In the genomic region with DNA sequence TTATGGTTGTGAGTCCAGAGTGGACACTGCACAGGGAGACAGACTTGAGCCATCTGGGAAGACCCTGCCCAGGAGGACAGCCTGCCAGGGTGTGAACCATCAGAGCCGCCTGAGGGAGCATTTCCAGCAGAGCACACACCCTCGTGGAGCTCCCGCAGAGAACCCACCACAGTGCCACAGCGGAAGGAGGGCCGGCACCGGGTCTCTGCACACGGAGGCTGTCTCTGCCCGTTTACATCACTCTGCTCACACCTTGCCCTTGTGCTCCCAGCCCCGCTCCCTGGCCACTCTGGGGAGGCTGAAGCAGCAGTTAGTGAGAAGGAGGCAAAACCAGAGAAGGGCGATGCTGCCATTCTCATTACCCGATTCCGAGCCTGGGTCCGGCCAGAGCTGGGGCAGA, we compare ENCODE assay signal across 25 cellular contexts.
"Had no signal": no experiment of that assay in that cellular context is flagged by ENCODE, and none has a peak within 500 bp of the region (broad histone marks: within the 10 kb centered on the region; RNA-seq: fewer than 3 reads in every experiment).

No MANE protein-coding gene starts in this region.

- DNase-seq: activated CD4-positive, alpha-beta memory T cell treated with anti-CD3 and anti-CD28 coated beads, Interleukin-2, amount 10 ng/mL, durations not matched to agents 7 days and 5 days; activated CD4-positive, alpha-beta T cell treated with anti-CD3 and anti-CD28 coated beads, Interleukin-2, amount 50 U/mL, for 1 hour; activated CD4-positive, CD25-positive, alpha-beta regulatory T cell; activated gamma-delta T cell; activated naive CD4-positive, alpha-beta T cell treated with anti-CD3 and anti-CD28 coated beads, Interleukin-2, amount 10 ng/mL, durations not matched to agents 7 days and 5 days; activated naive CD8-positive, alpha-beta T cell treated with anti-CD3 and anti-CD28 coated beads for 36 hours; activated T-cell treated with anti-CD3 and anti-CD28 coated beads for 4 hours; activated T-cell treated with anti-CD3 and anti-CD28 coated beads, Interleukin-2, amount 50 U/mL, for 48 hours; caudate nucleus; Kasumi-1; KBM-7; NCI-H1048; NCI-H1417; NCI-H1930; NCI-H2107; NCI-H2171 treated with DMSO at 0.1 percent for 48 hours; NCI-H226; NCI-H510A treated with DMSO at 0.1 percent for 48 hours; PC-3; SIG-M5; T-helper 2 cell; T1000 had no signal

- FAIRE-seq: RCC 7860, TTC549 had no signal

- H3K4me3 Mint-ChIP-seq: activated CD4-positive, alpha-beta memory T cell treated with anti-CD3 and anti-CD28 coated beads, Interleukin-2, amount 10 ng/mL, durations not matched to agents 7 days and 5 days; activated naive CD4-positive, alpha-beta T cell treated with anti-CD3 and anti-CD28 coated beads, Interleukin-2, amount 10 ng/mL, durations not matched to agents 7 days and 5 days; activated naive CD8-positive, alpha-beta T cell treated with anti-CD3 and anti-CD28 coated beads for 36 hours; activated T-helper 17 cell treated with anti-CD3 and anti-CD28 coated beads, Interleukin-2, amount 50 U/mL, for 72 hours had no signal

- H3K4me1 Mint-ChIP-seq: activated T-helper 17 cell treated with anti-CD3 and anti-CD28 coated beads, Interleukin-2, amount 50 U/mL, for 72 hours had no signal

- H3K27me3 Mint-ChIP-seq: activated naive CD8-positive, alpha-beta T cell treated with anti-CD3 and anti-CD28 coated beads for 36 hours; activated T-helper 17 cell treated with anti-CD3 and anti-CD28 coated beads, Interleukin-2, amount 50 U/mL, for 72 hours had no signal

- ATAC-seq: activated T-helper 17 cell treated with anti-CD3 and anti-CD28 coated beads, Interleukin-2, amount 50 U/mL, for 72 hours; PC-3 had no signal

- H3K9me3 Mint-ChIP-seq: activated CD4-positive, alpha-beta memory T cell treated with anti-CD3 and anti-CD28 coated beads, Interleukin-2, amount 10 ng/mL, durations not matched to agents 7 days and 5 days; activated naive CD4-positive, alpha-beta T cell treated with anti-CD3 and anti-CD28 coated beads, Interleukin-2, amount 10 ng/mL, durations not matched to agents 7 days and 5 days; activated naive CD8-positive, alpha-beta T cell treated with anti-CD3 and anti-CD28 coated beads for 36 hours; activated T-helper 17 cell treated with anti-CD3 and anti-CD28 coated beads, Interleukin-2, amount 50 U/mL, for 72 hours had no signal

- H3K27ac Mint-ChIP-seq: activated CD4-positive, alpha-beta memory T cell treated with anti-CD3 and anti-CD28 coated beads, Interleukin-2, amount 10 ng/mL, durations not matched to agents 7 days and 5 days; activated naive CD4-positive, alpha-beta T cell treated with anti-CD3 and anti-CD28 coated beads, Interleukin-2, amount 10 ng/mL, durations not matched to agents 7 days and 5 days; activated naive CD8-positive, alpha-beta T cell treated with anti-CD3 and anti-CD28 coated beads for 36 hours; activated T-helper 17 cell treated with anti-CD3 and anti-CD28 coated beads, Interleukin-2, amount 50 U/mL, for 72 hours had no signal

- H3K36me3 Mint-ChIP-seq: activated naive CD4-positive, alpha-beta T cell treated with anti-CD3 and anti-CD28 coated beads, Interleukin-2, amount 10 ng/mL, durations not matched to agents 7 days and 5 days; activated naive CD8-positive, alpha-beta T cell treated with anti-CD3 and anti-CD28 coated beads for 36 hours had no signal
